Comparison of ENCODE assay signal across 12 cellular contexts in genomic region chr1:118184737-118185082, GRCh38. TPM values are rescaled to one million over a fixed set of nuclear protein-coding genes. Genes with fewer than 3 reads are reported as not detected.
DNase-seq lines count a peak whose midpoint lies in the region; ATAC-seq, FAIRE-seq and TF ChIP-seq lines count a peak whose summit lies in the region.
"Had no signal": no experiment of that assay in that cellular context is flagged by ENCODE, and none has a peak within 500 bp of the region (broad histone marks: within the 10 kb centered on the region; RNA-seq: fewer than 3 reads in every experiment).

No MANE protein-coding gene starts in this region.

- H2BK12ac ChIP-seq in neuronal stem cell (ENCODE audit: low read length): no peak overlapping the region

- H3K9me3 Mint-ChIP-seq in CD8-positive, alpha-beta T cell: peaks cover 6% of the 10 kb centered on the region

- H3K36me3 ChIP-seq in BE2C (no peaks in the 10 kb centered on the region), esophagus squamous epithelium (no peaks in the 10 kb centered on the region), neuronal stem cell (replicated peaks in 1 of 2; ENCODE audit: control insufficient read depth in 2 of 2, insufficient read depth in 2 of 2, low read length in 2 of 2) (no peaks in the 10 kb centered on the region)
- H3K36me3 ChIP-seq in CD8-positive, alpha-beta T cell (ENCODE audit: insufficient read depth, low read length): no peaks in the 10 kb centered on the region

- peak overlapping the region; percentile 41 for H3K4me2 ChIP-seq in neuronal stem cell (ENCODE audit: insufficient read depth, low read length, poor library complexity, severe bottlenecking)

- no peak overlapping the region for H3K4ac ChIP-seq in neuronal stem cell (ENCODE audit: low read length)

- H3K27ac Mint-ChIP-seq in CD8-positive, alpha-beta T cell: no peak overlapping the region
- H3K27ac Mint-ChIP-seq: activated T-helper 1 cell treated with anti-CD3 and anti-CD28 coated beads, Interleukin-12 subunit alpha, Interleukin-12 subunit beta, Interleukin-2, Interleukin-4 antibody, amounts not matched to agents 30 ng/mL and 10 ng/mL and 1 ng/mL, durations not matched to agents 14 hours and 24 hours and 36 hours; IgD-negative memory B cell had no signal

- H2BK120ac ChIP-seq in neuronal stem cell (ENCODE audit: low read depth, low read length): no peak overlapping the region

- H2BK5ac ChIP-seq in neuronal stem cell (ENCODE audit: low read length): no peak overlapping the region

- H3K4me1 Mint-ChIP-seq in CD8-positive, alpha-beta T cell (ENCODE audit: low read depth): peaks cover 7% of the 10 kb centered on the region

- POLR2A ChIA-PET in CD8-positive, alpha-beta T cell (lab: Charles Lee): no interaction called here

- DNase-seq in BE2C (no peak), NCI-H2029 treated with DMSO at 0.1 percent for 48 hours (lab: John Stamatoyannopoulos, UW) (peak; percentile 16), esophagus squamous epithelium (lab: John Stamatoyannopoulos, UW) (no peak), neuronal stem cell (ENCODE audit: low spot score) (peak; percentile 0), activated gamma-delta T cell treated with Interleukin-2 at 50 U/mL for 16 hours (no peak), frontal cortex (ENCODE audit: low spot score in 2 of 2) (no peak)
- no peak for DNase-seq in CD8-positive, alpha-beta T cell
- DNase-seq: RPMI8226 had no signal

- 56 to 71% methylated on average over 4 to 8 of the region's 11 CpGs for WGBS in esophagus squamous epithelium, 2 donors
- no CpG with 5 or more reads among the region's 11 CpGs for WGBS in neuronal stem cell (ENCODE audit: extremely low coverage in 2 of 2, insufficient read length in 2 of 2, insufficient replicate concordance in 1 of 2), 2 donors

- H3K27me3 ChIP-seq in BE2C (no peaks in the 10 kb centered on the region), esophagus squamous epithelium (no peaks in the 10 kb centered on the region), neuronal stem cell (ENCODE audit: control insufficient read depth in 3 of 3, insufficient read depth in 3 of 3, low read depth in 1 of 3, low read length in 3 of 3) (no peaks in the 10 kb centered on the region)
- no peaks in the 10 kb centered on the region for H3K27me3 ChIP-seq in CD8-positive, alpha-beta T cell (ENCODE audit: insufficient read depth, low read length)

- no peaks in the 10 kb centered on the region for H3K9me3 ChIP-seq in BE2C
- no peaks in the 10 kb centered on the region for H3K9me3 ChIP-seq in esophagus squamous epithelium
- H3K9me3 ChIP-seq in neuronal stem cell (replicated peaks in 1 of 2; ENCODE audit: control insufficient read depth in 2 of 2, insufficient read depth in 1 of 2, low read depth in 1 of 2, low read length in 2 of 2): no peaks in the 10 kb centered on the region
- no peaks in the 10 kb centered on the region for H3K9me3 ChIP-seq in CD8-positive, alpha-beta T cell (ENCODE audit: low read length)

- no peak for ATAC-seq in GM19395 (IDR thresholded peaks at IDR 0.05; ENCODE audit: unreplicated experiment)
- no peak for ATAC-seq in CD8-positive, alpha-beta T cell

- no peak overlapping the region for H3K4me3 Mint-ChIP-seq in CD8-positive, alpha-beta T cell
- H3K4me3 Mint-ChIP-seq: activated T-helper 1 cell treated with anti-CD3 and anti-CD28 coated beads, Interleukin-12 subunit alpha, Interleukin-12 subunit beta, Interleukin-2, Interleukin-4 antibody, amounts not matched to agents 30 ng/mL and 10 ng/mL and 1 ng/mL, durations not matched to agents 14 hours and 24 hours and 36 hours; IgD-negative memory B cell had no signal

- CTCF ChIA-PET in CD8-positive, alpha-beta T cell (lab: Charles Lee): no interaction called here

- peak overlapping the region; percentile 98 for H2AFZ ChIP-seq in neuronal stem cell (ENCODE audit: low read length)

- no peak for FAIRE-seq in frontal cortex (lab: Jason Lieb, UNC)

- no peak overlapping the region for H3K23ac ChIP-seq in neuronal stem cell (ENCODE audit: low read depth, low read length, poor library complexity)

- intact Hi-C loops in esophagus squamous epithelium (cut with DNase I): no loop called here
- intact Hi-C loops in CD8-positive, alpha-beta T cell (cut with DNase I, micrococcal nuclease): no loop called here

- H3K4me3 ChIP-seq in BE2C (ENCODE audit: low read depth, low read length) (peak overlapping the region; percentile 61), esophagus squamous epithelium (peak overlapping the region; percentile 27 to 60 (median 42)), neuronal stem cell (ENCODE audit: low read length in 2 of 2) (peak overlapping the region in 1 of 2 donors; percentile 48)
- no peak overlapping the region for H3K4me3 ChIP-seq in CD8-positive, alpha-beta T cell (ENCODE audit: low read depth, low read length)

- no peaks in the 10 kb centered on the region for H3K79me1 ChIP-seq in neuronal stem cell (ENCODE audit: low read depth, low read length)

- H3K27ac ChIP-seq in esophagus squamous epithelium: peak overlapping the region in 2 of 4 donors; percentile 2 to 26
- no peak overlapping the region for H3K27ac ChIP-seq in neuronal stem cell (replicated peaks; ENCODE audit: low read length)
- no peak overlapping the region for H3K27ac ChIP-seq in CD8-positive, alpha-beta T cell (ENCODE audit: low read depth, low read length)

- no peaks in the 10 kb centered on the region for H3K4me1 ChIP-seq in BE2C
- peaks cover 0 to 20% (median 0%) of the 10 kb centered on the region in 3 donors for H3K4me1 ChIP-seq in esophagus squamous epithelium
- peaks cover 5 to 9% of the 10 kb centered on the region in 2 donors for H3K4me1 ChIP-seq in neuronal stem cell (ENCODE audit: control insufficient read depth in 2 of 2, insufficient read depth in 1 of 2, low read depth in 1 of 2, low read length in 2 of 2)
- no peaks in the 10 kb centered on the region for H3K4me1 ChIP-seq in CD8-positive, alpha-beta T cell (ENCODE audit: insufficient read depth, low read length)

- no peak overlapping the region for H4K8ac ChIP-seq in neuronal stem cell (ENCODE audit: low read depth, low read length)

- no peaks in the 10 kb centered on the region for H3K36me3 Mint-ChIP-seq in CD8-positive, alpha-beta T cell
- H3K36me3 Mint-ChIP-seq: IgD-negative memory B cell had no signal

- no peak overlapping the region for H4K91ac ChIP-seq in neuronal stem cell (ENCODE audit: low read depth, low read length, poor library complexity)

- peaks cover 8% of the 10 kb centered on the region for H3K27me3 Mint-ChIP-seq in CD8-positive, alpha-beta T cell (ENCODE audit: low read depth)

- H3K9ac ChIP-seq in neuronal stem cell (ENCODE audit: low read depth, low read length, poor library complexity): no peak overlapping the region

- H2BK15ac ChIP-seq in neuronal stem cell (ENCODE audit: low read length): no peak overlapping the region

- no peak for TF ChIP-seq POLR2A in esophagus squamous epithelium (IDR thresholded peaks at IDR 0.05)

- no peak overlapping the region for H3K14ac ChIP-seq in neuronal stem cell (ENCODE audit: low read length)

- no peak for TF ChIP-seq CTCF in BE2C (IDR thresholded peaks at IDR 0.05; ENCODE audit: low read depth, low read length)
- peak in 1 of 6 experiments; percentile 13 for TF ChIP-seq CTCF in esophagus squamous epithelium (IDR thresholded peaks at IDR 0.05)
- TF ChIP-seq CTCF in CD8-positive, alpha-beta T cell (IDR thresholded peaks at IDR 0.05): no peak

- no peak overlapping the region for H2AK5ac ChIP-seq in neuronal stem cell (ENCODE audit: low read depth, low read length)

- peak overlapping the region; percentile 12 for H3K18ac ChIP-seq in neuronal stem cell (ENCODE audit: low read length)

RNA-seq across cellular contexts. Expression of gene SPAG17, which starts 0.3 kb away (rescaled TPM):
- not detected for polyA plus RNA-seq in BE2C (2012; ENCODE audit: insufficient read depth, insufficient read length, low read depth)
- total RNA-seq in esophagus squamous epithelium (10 to 100 TPM in 3 of 4 donors, 1 to 10 TPM in 1; 8.8 to 20.9 (median 13.8) TPM), frontal cortex (1.2 TPM)
- polyA plus RNA-seq in neuronal stem cell (2013, experiment 1 of 2): 1.7 TPM
- polyA plus RNA-seq in neuronal stem cell (2013, experiment 2 of 2): 1.3 TPM
- not detected for total RNA-seq in CD8-positive, alpha-beta T cell
- total RNA-seq: activated T-helper 1 cell treated with anti-CD3 and anti-CD28 coated beads, Interleukin-12 subunit alpha, Interleukin-12 subunit beta, Interleukin-2, Interleukin-4 antibody, amounts not matched to agents 30 ng/mL and 10 ng/mL and 1 ng/mL, durations not matched to agents 14 hours and 24 hours and 36 hours; Daoy had no signal
- polyA plus RNA-seq: IgD-negative memory B cell had no signal

Comparison
In these comparisons a context has a peak if more than half of its experiments do, and no peak if none do; other contexts are left out.
1. DNase-seq: peak in NCI-H2029 treated with DMSO at 0.1 percent for 48 hours (single experiment) and neuronal stem cell (single experiment); none in BE2C (single experiment), esophagus squamous epithelium (single experiment), CD8-positive, alpha-beta T cell (0 of 7), activated gamma-delta T cell treated with Interleukin-2 at 50 U/mL for 16 hours (single experiment) and frontal cortex (0 of 2).